In genomic region chr9:127444283-127444920, GRCh38 we compare ENCODE assay signal across 12 cellular contexts. TPM values are rescaled to one million over a fixed set of nuclear protein-coding genes. Genes with fewer than 3 reads are reported as not detected.
DNase-seq lines count a peak whose midpoint lies in the region; ATAC-seq and TF ChIP-seq lines count a peak whose summit lies in the region.
"Had no signal": no experiment of that assay in that cellular context is flagged by ENCODE, and none has a peak within 500 bp of the region (broad histone marks: within the 10 kb centered on the region; RNA-seq: fewer than 3 reads in every experiment).

No MANE protein-coding gene starts in this region.

- peak; percentile 25 for DNase-seq in activated CD4-positive, alpha-beta T cell treated with anti-CD3 and anti-CD28 coated beads for 48 hours
- DNase-seq in activated CD4-positive, alpha-beta T cell treated with anti-CD3 and anti-CD28 coated beads for 4 hours, result no peak
- DNase-seq in HT1080 (ENCODE audit: low read depth), result peak; percentile 29
- no peak for DNase-seq in activated naive CD8-positive, alpha-beta T cell treated with anti-CD3 and anti-CD28 coated beads, Interleukin-2, amount 50 U/mL, for 24 hours
- DNase-seq in progenitor cell of endocrine pancreas (ENCODE audit: low spot score, unreplicated experiment), result no peak
- DNase-seq: activated effector memory CD4-positive, alpha-beta T cell treated with anti-CD3 and anti-CD28 coated beads, Interleukin-2, amount 50 U/mL, for 16 hours; foreskin keratinocyte; NCI-H1105 treated with DMSO at 0.1 percent for 48 hours; T-helper 9 cell had no signal

- no peak for TF ChIP-seq CTCF in progenitor cell of endocrine pancreas (IDR thresholded peaks at IDR 0.05; ENCODE audit: unreplicated experiment)

- ATAC-seq in activated naive CD8-positive, alpha-beta T cell treated with anti-CD3 and anti-CD28 coated beads, Interleukin-2, amount 50 U/mL, for 24 hours, result peak; percentile 17
- ATAC-seq in HG02763 (IDR thresholded peaks at IDR 0.05; ENCODE audit: unreplicated experiment), result no peak
- ATAC-seq in HG03280 (IDR thresholded peaks at IDR 0.05; ENCODE audit: unreplicated experiment), result no peak
- no peak for ATAC-seq in GM19328 (IDR thresholded peaks at IDR 0.05; ENCODE audit: unreplicated experiment)

- no peak overlapping the region for H3K4me3 Mint-ChIP-seq in activated naive CD8-positive, alpha-beta T cell treated with anti-CD3 and anti-CD28 coated beads, Interleukin-2, amount 50 U/mL, for 24 hours
- no peak overlapping the region for H3K4me3 Mint-ChIP-seq in progenitor cell of endocrine pancreas (ENCODE audit: low read depth)

- H3K9me3 Mint-ChIP-seq in activated naive CD8-positive, alpha-beta T cell treated with anti-CD3 and anti-CD28 coated beads, Interleukin-2, amount 50 U/mL, for 24 hours, result peaks cover 14% of the 10 kb centered on the region
- H3K9me3 Mint-ChIP-seq in progenitor cell of endocrine pancreas (ENCODE audit: low read depth), result no peaks in the 10 kb centered on the region

- H3K27me3 Mint-ChIP-seq in activated naive CD8-positive, alpha-beta T cell treated with anti-CD3 and anti-CD28 coated beads, Interleukin-2, amount 50 U/mL, for 24 hours, result no peaks in the 10 kb centered on the region
- H3K27me3 Mint-ChIP-seq in progenitor cell of endocrine pancreas, result no peaks in the 10 kb centered on the region

- H3K27ac Mint-ChIP-seq in activated naive CD8-positive, alpha-beta T cell treated with anti-CD3 and anti-CD28 coated beads, Interleukin-2, amount 50 U/mL, for 24 hours, result peak overlapping the region; percentile 99
- peak overlapping the region; percentile 69 for H3K27ac Mint-ChIP-seq in progenitor cell of endocrine pancreas

- peaks cover 84% of the 10 kb centered on the region for H3K36me3 Mint-ChIP-seq in activated naive CD8-positive, alpha-beta T cell treated with anti-CD3 and anti-CD28 coated beads, Interleukin-2, amount 50 U/mL, for 24 hours (ENCODE audit: low read depth)
- peaks cover 57% of the 10 kb centered on the region for H3K36me3 Mint-ChIP-seq in progenitor cell of endocrine pancreas (ENCODE audit: insufficient read depth)

- H3K4me1 Mint-ChIP-seq in activated naive CD8-positive, alpha-beta T cell treated with anti-CD3 and anti-CD28 coated beads, Interleukin-2, amount 50 U/mL, for 24 hours, result peaks cover 38% of the 10 kb centered on the region
- H3K4me1 Mint-ChIP-seq in progenitor cell of endocrine pancreas (ENCODE audit: low read depth), result peaks cover 10% of the 10 kb centered on the region

RNA-seq across cellular contexts. Expression of gene RPL12, which starts 6.8 kb away (rescaled TPM):
- total RNA-seq in HT1080 (2014; rRNA removed; shearing (Covaris generic)), result 1,981 and 2,351 TPM in 2 replicates
- 4,320 and 4,665 TPM in 2 replicates for polyA plus RNA-seq in HT1080 (2015; cell fraction: cytosol; rRNA removed)
- 982 and 1,041 TPM in 2 replicates for polyA plus RNA-seq in HT1080 (2015; cell fraction: nucleus; rRNA removed)
- 1,044 and 1,067 TPM in 2 replicates for total RNA-seq in progenitor cell of endocrine pancreas

RNA-seq across cellular contexts. Expression of gene LRSAM1, which starts 6.9 kb away (rescaled TPM):
- total RNA-seq in HT1080 (2014; rRNA removed; shearing (Covaris generic)), result 13.0 and 13.2 TPM in 2 replicates
- 12.0 and 12.7 TPM in 2 replicates for polyA plus RNA-seq in HT1080 (2015; cell fraction: cytosol; rRNA removed)
- polyA plus RNA-seq in HT1080 (2015; cell fraction: nucleus; rRNA removed), result 36.8 and 44.0 TPM in 2 replicates
- total RNA-seq in progenitor cell of endocrine pancreas, result 28.5 TPM in 2 replicates

RNA-seq across cellular contexts. Expression of gene ZNF79, which starts 20.2 kb away (rescaled TPM):
- total RNA-seq in HT1080 (2014; rRNA removed; shearing (Covaris generic)), result 9.8 and 10.9 TPM in 2 replicates
- 4.4 and 4.7 TPM in 2 replicates for polyA plus RNA-seq in HT1080 (2015; cell fraction: cytosol; rRNA removed)
- polyA plus RNA-seq in HT1080 (2015; cell fraction: nucleus; rRNA removed), result 7.4 and 10.4 TPM in 2 replicates
- 12.4 and 12.7 TPM in 2 replicates for total RNA-seq in progenitor cell of endocrine pancreas

RNA-seq across cellular contexts. Expression of gene SLC2A8, which starts 47.4 kb away (rescaled TPM):
- total RNA-seq in HT1080 (2014; rRNA removed; shearing (Covaris generic)), result 5.1 and 8.9 TPM in 2 replicates
- polyA plus RNA-seq in HT1080 (2015; cell fraction: cytosol; rRNA removed), result 5.3 and 5.8 TPM in 2 replicates
- 6.4 and 8.5 TPM in 2 replicates for polyA plus RNA-seq in HT1080 (2015; cell fraction: nucleus; rRNA removed)
- total RNA-seq in progenitor cell of endocrine pancreas, result 48.0 and 50.7 TPM in 2 replicates

Comparison
In these comparisons a context has a peak if more than half of its experiments do, and no peak if none do; other contexts are left out.
1. DNase-seq: peak in activated CD4-positive, alpha-beta T cell treated with anti-CD3 and anti-CD28 coated beads for 48 hours (single experiment) and HT1080 (single experiment); none in activated CD4-positive, alpha-beta T cell treated with anti-CD3 and anti-CD28 coated beads for 4 hours (0 of 2), activated naive CD8-positive, alpha-beta T cell treated with anti-CD3 and anti-CD28 coated beads, Interleukin-2, amount 50 U/mL, for 24 hours (single experiment) and progenitor cell of endocrine pancreas (single experiment).